Comparison of ENCODE assay signal across 8 cellular contexts in genomic region chr12:53065975-53066593, GRCh38. TPM values are rescaled to one million over a fixed set of nuclear protein-coding genes. Genes with fewer than 3 reads are reported as not detected.
DNase-seq lines count a peak whose midpoint lies in the region; ATAC-seq and TF ChIP-seq lines count a peak whose summit lies in the region.

No MANE protein-coding gene starts in this region.

- no peaks in the 10 kb centered on the region for H3K27me3 ChIP-seq in effector memory CD4-positive, alpha-beta T cell (replicated peaks; ENCODE audit: control insufficient read depth, insufficient read depth, low read length, poor library complexity, severe bottlenecking)

- in situ Hi-C loops in ACHN (cut with HindIII; ENCODE audit: low pct_ligation_motif_present, low pct_unique_long_range_greater_than_20kb, low sequenced_read_pairs) = no loop called here

- no peak overlapping the region for H3K4me3 ChIP-seq in effector memory CD4-positive, alpha-beta T cell (ENCODE audit: insufficient read depth, low read depth, low read length, poor library complexity, severe bottlenecking)

- TF ChIP-seq CTCF in GM20000 (IDR thresholded peaks at IDR 0.05; ENCODE audit: extremely low read depth, missing control alignments) = peak; percentile 70

- no peak overlapping the region for H3K4me3 Mint-ChIP-seq in activated CD8-positive, alpha-beta T cell treated with anti-CD3 and anti-CD28 coated beads, Interleukin-2, amount 10 ng/mL, durations not matched to agents 7 days and 5 days

- H3K4me1 Mint-ChIP-seq in activated CD8-positive, alpha-beta T cell treated with anti-CD3 and anti-CD28 coated beads, Interleukin-2, amount 10 ng/mL, durations not matched to agents 7 days and 5 days (ENCODE audit: low read depth) = peaks cover 7% of the 10 kb centered on the region

- peaks cover 53% of the 10 kb centered on the region for H3K36me3 ChIP-seq in effector memory CD4-positive, alpha-beta T cell (ENCODE audit: control insufficient read depth, insufficient read depth, low read length)

- POLR2A ChIA-PET in activated CD8-positive, alpha-beta T cell treated with anti-CD3 and anti-CD28 coated beads, Interleukin-2, amount 10 ng/mL, durations not matched to agents 7 days and 5 days (lab: Charles Lee) = interaction anchor here (0.8 to 1.5 kb wide), 2 partner anchors 33 to 37 kb away, joined by 4 to 5 read pairs; partner anchors contain the start of gene SOAT2

- no peak overlapping the region for H3K27ac ChIP-seq in effector memory CD4-positive, alpha-beta T cell (ENCODE audit: insufficient read depth, low read length, poor library complexity, severe bottlenecking)

- H3K36me3 Mint-ChIP-seq in activated CD8-positive, alpha-beta T cell treated with anti-CD3 and anti-CD28 coated beads, Interleukin-2, amount 10 ng/mL, durations not matched to agents 7 days and 5 days (ENCODE audit: low read depth) = peaks cover 26% of the 10 kb centered on the region

- no peaks in the 10 kb centered on the region for H3K27me3 Mint-ChIP-seq in activated CD8-positive, alpha-beta T cell treated with anti-CD3 and anti-CD28 coated beads, Interleukin-2, amount 10 ng/mL, durations not matched to agents 7 days and 5 days (ENCODE audit: low read depth)

- H3K27ac Mint-ChIP-seq in activated CD8-positive, alpha-beta T cell treated with anti-CD3 and anti-CD28 coated beads, Interleukin-2, amount 10 ng/mL, durations not matched to agents 7 days and 5 days = peak overlapping the region; percentile 69

- no peaks in the 10 kb centered on the region for H3K4me1 ChIP-seq in effector memory CD4-positive, alpha-beta T cell (ENCODE audit: control insufficient read depth, insufficient read depth, low read length, poor library complexity, severe bottlenecking)

- DNase-seq in ACHN (peak; percentile 86), GM20000 (ENCODE audit: low spot score) (peak; percentile 84), NCI-H748 (lab: John Stamatoyannopoulos, UW; ENCODE audit: unreplicated experiment) (peak; percentile 74), mesenteric fat pad (ENCODE audit: low spot score) (peak; percentile 93)
- DNase-seq in activated CD8-positive, alpha-beta T cell treated with anti-CD3 and anti-CD28 coated beads, Interleukin-2, amount 10 ng/mL, durations not matched to agents 7 days and 5 days = peak; percentile 79
- DNase-seq in effector memory CD4-positive, alpha-beta T cell = peak; percentile 27 to 60 (median 49)
- DNase-seq in stimulated activated CD8-positive, alpha-beta memory T cell treated with anti-CD3 and anti-CD28 coated beads, Interleukin-2, amount 100 ng/mL, for 48 hours (ENCODE audit: low read depth in 2 of 2) = peak; percentile 44 to 62

- ATAC-seq in activated CD8-positive, alpha-beta T cell treated with anti-CD3 and anti-CD28 coated beads, Interleukin-2, amount 10 ng/mL, durations not matched to agents 7 days and 5 days = peak; percentile 79
- ATAC-seq in GM21786 (IDR thresholded peaks at IDR 0.05; ENCODE audit: unreplicated experiment) = no peak

- CTCF ChIA-PET in activated CD8-positive, alpha-beta T cell treated with anti-CD3 and anti-CD28 coated beads, Interleukin-2, amount 10 ng/mL, durations not matched to agents 7 days and 5 days (lab: Charles Lee) = interaction anchor here (0.6 to 10.2 kb wide), 54 partner anchors 11 to 286 kb away, joined by 3 to 295 read pairs (median 4); partner anchors contain the start of genes AAAS, CSAD, ESPL1 and IGFBP6

- no peaks in the 10 kb centered on the region for H3K9me3 Mint-ChIP-seq in activated CD8-positive, alpha-beta T cell treated with anti-CD3 and anti-CD28 coated beads, Interleukin-2, amount 10 ng/mL, durations not matched to agents 7 days and 5 days (ENCODE audit: insufficient read depth)

- H3K9me3 ChIP-seq in effector memory CD4-positive, alpha-beta T cell (ENCODE audit: control insufficient read depth, low read length) = no peaks in the 10 kb centered on the region

RNA-seq across cellular contexts. Expression of gene SPRYD3, which starts 13.1 kb away (rescaled TPM):
- total RNA-seq in activated CD8-positive, alpha-beta T cell treated with anti-CD3 and anti-CD28 coated beads, Interleukin-2, amount 10 ng/mL, durations not matched to agents 7 days and 5 days = 10 to 100 TPM; 27.2 to 31.2 TPM
- total RNA-seq in mesenteric fat pad = 46.2 TPM

RNA-seq across cellular contexts. Expression of gene TNS2, which starts 16.2 kb away (rescaled TPM):
- total RNA-seq in activated CD8-positive, alpha-beta T cell treated with anti-CD3 and anti-CD28 coated beads, Interleukin-2, amount 10 ng/mL, durations not matched to agents 7 days and 5 days = 1 to 10 TPM; 1.0 to 1.4 TPM
- total RNA-seq in mesenteric fat pad = 210 TPM

RNA-seq across cellular contexts. Expression of gene IGFBP6, which starts 31.4 kb away (rescaled TPM):
- total RNA-seq in activated CD8-positive, alpha-beta T cell treated with anti-CD3 and anti-CD28 coated beads, Interleukin-2, amount 10 ng/mL, durations not matched to agents 7 days and 5 days = 1 to 10 TPM; 3.1 to 5.4 TPM
- 195 TPM for total RNA-seq in mesenteric fat pad

RNA-seq across cellular contexts. Expression of gene SOAT2, which starts 37.2 kb away (rescaled TPM):
- total RNA-seq in activated CD8-positive, alpha-beta T cell treated with anti-CD3 and anti-CD28 coated beads, Interleukin-2, amount 10 ng/mL, durations not matched to agents 7 days and 5 days = 10 to 100 TPM; 10.8 to 13.3 TPM
- total RNA-seq in mesenteric fat pad = not detected

RNA-seq across cellular contexts. Expression of gene EIF4B, which starts 59.8 kb away (rescaled TPM):
- total RNA-seq in activated CD8-positive, alpha-beta T cell treated with anti-CD3 and anti-CD28 coated beads, Interleukin-2, amount 10 ng/mL, durations not matched to agents 7 days and 5 days = 100 to 1,000 TPM; 352 to 353 TPM
- total RNA-seq in mesenteric fat pad = 393 TPM

Comparison
In these comparisons a context has a peak if more than half of its experiments do, and no peak if none do; other contexts are left out.
1. RNA of gene TNS2, which starts 16.2 kb away (total RNA-seq): 210 TPM in mesenteric fat pad (single experiment); 1.0 to 1.4 TPM in activated CD8-positive, alpha-beta T cell treated with anti-CD3 and anti-CD28 coated beads, Interleukin-2, amount 10 ng/mL, durations not matched to agents 7 days and 5 days; every median in the first group is over 10 times any median in the second.
2. RNA of gene IGFBP6, which starts 31.4 kb away (total RNA-seq): 195 TPM in mesenteric fat pad (single experiment); 3.1 to 5.4 TPM in activated CD8-positive, alpha-beta T cell treated with anti-CD3 and anti-CD28 coated beads, Interleukin-2, amount 10 ng/mL, durations not matched to agents 7 days and 5 days; every median in the first group is over 10 times any median in the second.
3. Peak in every context shown above with its lines, with median percentiles within 50 percentile points of each other: DNase-seq.